Comparison of ENCODE assay signal across 8 cellular contexts in genomic region chr5:44952376-44952775, GRCh38.
DNase-seq lines count a peak whose midpoint lies in the region; ATAC-seq and TF ChIP-seq lines count a peak whose summit lies in the region.

No MANE protein-coding gene starts in this region.

- no peaks in the 10 kb centered on the region for H3K9me2 ChIP-seq in GM23338 (ENCODE audit: insufficient read depth)

- no peak overlapping the region for H3K4me2 ChIP-seq in GM23338

- no peaks in the 10 kb centered on the region for H4K20me1 ChIP-seq in GM23338 (replicated peaks; ENCODE audit: insufficient read depth)

- no peaks in the 10 kb centered on the region for H3K79me2 ChIP-seq in GM23338 (replicated peaks; ENCODE audit: insufficient read depth)

- H3K27ac ChIP-seq in GM23338 (ENCODE audit: low read depth) (no peak overlapping the region), SJCRH30 (no peak overlapping the region), gastroesophageal sphincter (no peak overlapping the region)

- H3K36me3 ChIP-seq in GM23338 (ENCODE audit: insufficient read depth) (no peaks in the 10 kb centered on the region), SJCRH30 (no peaks in the 10 kb centered on the region), gastroesophageal sphincter (no peaks in the 10 kb centered on the region)

- peak; percentile 37 for ATAC-seq in activated CD8-positive, alpha-beta T cell treated with anti-CD3 and anti-CD28 coated beads for 36 hours
- no peak for ATAC-seq in activated CD8-positive, alpha-beta T cell treated with anti-CD3 and anti-CD28 coated beads, Interleukin-2, amount 10 ng/mL, durations not matched to agents 7 days and 5 days
- peak; percentile 48 for ATAC-seq in GM23338
- ATAC-seq in gastroesophageal sphincter = no peak

- POLR2A ChIA-PET in activated CD8-positive, alpha-beta T cell treated with anti-CD3 and anti-CD28 coated beads for 36 hours (lab: Charles Lee) = no interaction called here
- POLR2A ChIA-PET in activated CD8-positive, alpha-beta T cell treated with anti-CD3 and anti-CD28 coated beads, Interleukin-2, amount 10 ng/mL, durations not matched to agents 7 days and 5 days (lab: Charles Lee) = no interaction called here

- in situ Hi-C loops in KBM-7 (cut with MboI; ENCODE audit: low pct_unique_long_range_greater_than_20kb, low sequenced_read_pairs) = no loop called here

- no peaks in the 10 kb centered on the region for H3K9me3 Mint-ChIP-seq in activated CD8-positive, alpha-beta T cell treated with anti-CD3 and anti-CD28 coated beads for 36 hours
- H3K9me3 Mint-ChIP-seq in activated CD8-positive, alpha-beta T cell treated with anti-CD3 and anti-CD28 coated beads, Interleukin-2, amount 10 ng/mL, durations not matched to agents 7 days and 5 days (ENCODE audit: insufficient read depth) = no peaks in the 10 kb centered on the region
- no peaks in the 10 kb centered on the region for H3K9me3 Mint-ChIP-seq in GM23338

- no peak overlapping the region for H3K4me3 Mint-ChIP-seq in activated CD8-positive, alpha-beta T cell treated with anti-CD3 and anti-CD28 coated beads for 36 hours
- H3K4me3 Mint-ChIP-seq in activated CD8-positive, alpha-beta T cell treated with anti-CD3 and anti-CD28 coated beads, Interleukin-2, amount 10 ng/mL, durations not matched to agents 7 days and 5 days = no peak overlapping the region
- H3K4me3 Mint-ChIP-seq in GM23338 = no peak overlapping the region

- no peak overlapping the region for H3K4me3 ChIP-seq in GM23338
- no peak overlapping the region for H3K4me3 ChIP-seq in SJCRH30
- no peak overlapping the region for H3K4me3 ChIP-seq in gastroesophageal sphincter

- no peak overlapping the region for H2AFZ ChIP-seq in GM23338

- no peaks in the 10 kb centered on the region for H3K4me1 Mint-ChIP-seq in activated CD8-positive, alpha-beta T cell treated with anti-CD3 and anti-CD28 coated beads for 36 hours (ENCODE audit: low read depth)
- H3K4me1 Mint-ChIP-seq in activated CD8-positive, alpha-beta T cell treated with anti-CD3 and anti-CD28 coated beads, Interleukin-2, amount 10 ng/mL, durations not matched to agents 7 days and 5 days (ENCODE audit: low read depth) = no peaks in the 10 kb centered on the region
- peaks cover 3% of the 10 kb centered on the region; the same call in 1 of the 3 replicates for H3K4me1 Mint-ChIP-seq in GM23338

- no peaks in the 10 kb centered on the region for H3K4me1 ChIP-seq in GM23338 (ENCODE audit: insufficient read depth)
- no peaks in the 10 kb centered on the region for H3K4me1 ChIP-seq in SJCRH30
- H3K4me1 ChIP-seq in gastroesophageal sphincter = no peaks in the 10 kb centered on the region

- H3K9me3 ChIP-seq in SJCRH30 (replicated peaks) (no peaks in the 10 kb centered on the region), gastroesophageal sphincter (no peaks in the 10 kb centered on the region)

- no peaks in the 10 kb centered on the region for H3K36me3 Mint-ChIP-seq in activated CD8-positive, alpha-beta T cell treated with anti-CD3 and anti-CD28 coated beads for 36 hours (ENCODE audit: low read depth)
- no peaks in the 10 kb centered on the region for H3K36me3 Mint-ChIP-seq in activated CD8-positive, alpha-beta T cell treated with anti-CD3 and anti-CD28 coated beads, Interleukin-2, amount 10 ng/mL, durations not matched to agents 7 days and 5 days (ENCODE audit: low read depth)
- no peaks in the 10 kb centered on the region; the same call in 2 of the 3 replicates for H3K36me3 Mint-ChIP-seq in GM23338 (ENCODE audit: low read depth)

- no peaks in the 10 kb centered on the region for H3K27me3 Mint-ChIP-seq in activated CD8-positive, alpha-beta T cell treated with anti-CD3 and anti-CD28 coated beads for 36 hours
- H3K27me3 Mint-ChIP-seq in activated CD8-positive, alpha-beta T cell treated with anti-CD3 and anti-CD28 coated beads, Interleukin-2, amount 10 ng/mL, durations not matched to agents 7 days and 5 days (ENCODE audit: low read depth) = no peaks in the 10 kb centered on the region
- no peaks in the 10 kb centered on the region for H3K27me3 Mint-ChIP-seq in GM23338 (ENCODE audit: insufficient read depth, low read depth, poor library complexity)

- no peak overlapping the region for H3K27ac Mint-ChIP-seq in activated CD8-positive, alpha-beta T cell treated with anti-CD3 and anti-CD28 coated beads for 36 hours
- H3K27ac Mint-ChIP-seq in activated CD8-positive, alpha-beta T cell treated with anti-CD3 and anti-CD28 coated beads, Interleukin-2, amount 10 ng/mL, durations not matched to agents 7 days and 5 days = no peak overlapping the region
- no peak overlapping the region for H3K27ac Mint-ChIP-seq in GM23338

- no peaks in the 10 kb centered on the region for H3F3A ChIP-seq in GM23338 (replicated peaks; ENCODE audit: low read depth)

- DNase-seq in activated CD8-positive, alpha-beta T cell treated with anti-CD3 and anti-CD28 coated beads for 36 hours = no peak
- DNase-seq in activated CD8-positive, alpha-beta T cell treated with anti-CD3 and anti-CD28 coated beads, Interleukin-2, amount 10 ng/mL, durations not matched to agents 7 days and 5 days = no peak
- peak; percentile 67 for DNase-seq in GM23338 (ENCODE audit: low spot score)
- peak; percentile 88 for DNase-seq in KBM-7
- DNase-seq in SJCRH30 = peak; percentile 13 to 66
- no peak for DNase-seq in amniotic stem cell (lab: John Stamatoyannopoulos, UW)
- no peak for DNase-seq in NCI-H187 treated with DMSO at 0.1 percent for 48 hours (lab: John Stamatoyannopoulos, UW)

- TF ChIP-seq POLR2A in gastroesophageal sphincter (IDR thresholded peaks at IDR 0.05) = no peak

- CTCF ChIA-PET in activated CD8-positive, alpha-beta T cell treated with anti-CD3 and anti-CD28 coated beads for 36 hours (lab: Charles Lee) = interaction anchor here (1.3 kb wide), 1 partner anchor 14 kb away, joined by 4 read pairs; no protein-coding TSS in a partner anchor
- CTCF ChIA-PET in activated CD8-positive, alpha-beta T cell treated with anti-CD3 and anti-CD28 coated beads, Interleukin-2, amount 10 ng/mL, durations not matched to agents 7 days and 5 days (lab: Charles Lee) = no interaction called here

- TF ChIP-seq CTCF in activated CD8-positive, alpha-beta T cell treated with anti-CD3 and anti-CD28 coated beads for 36 hours (IDR thresholded peaks at IDR 0.05) = peak; percentile 34
- TF ChIP-seq CTCF in GM23338 (conservative IDR thresholded peaks at IDR 0.05; ENCODE audit: low read depth in 2 of 2) (peak; percentile 73 to 86), gastroesophageal sphincter (IDR thresholded peaks at IDR 0.05) (peak in 3 of 4 experiments; percentile 26 to 39 (median 31))

- no peak for TF ChIP-seq EP300 in gastroesophageal sphincter (IDR thresholded peaks at IDR 0.05)

- 7 to 18% methylated on average over 1 of the region's 1 CpG for WGBS in gastroesophageal sphincter (ENCODE audit: low coverage in 1 of 2), 2 donors

- intact Hi-C loops in activated CD8-positive, alpha-beta T cell treated with anti-CD3 and anti-CD28 coated beads for 36 hours (cut with micrococcal nuclease) = no loop called here

- H3K27me3 ChIP-seq in GM23338 (ENCODE audit: insufficient read depth) (no peaks in the 10 kb centered on the region), SJCRH30 (no peaks in the 10 kb centered on the region; the same call in 1 of the 2 replicates), gastroesophageal sphincter (no peaks in the 10 kb centered on the region)

TF ChIP-seq in GM23338, 12 proteins besides CTCF, POLR2A, EP300 and RAD21 (continues in another document):
- TF ChIP-seq ZNF331 (CRISPR knock-in tag; IDR thresholded peaks at IDR 0.05; ENCODE audit: low read depth) (no peak), EZH2 (IDR thresholded peaks at IDR 0.05; ENCODE audit: low read depth, unreplicated experiment) (no peak), ZNF114 (CRISPR knock-in tag; IDR thresholded peaks at IDR 0.05) (no peak), POLR2AphosphoS5 (IDR thresholded peaks at IDR 0.05; ENCODE audit: low read depth) (no peak), NANOG (IDR thresholded peaks at IDR 0.05; ENCODE audit: borderline replicate concordance) (no peak), CREB1 (CRISPR knock-in tag; IDR thresholded peaks at IDR 0.05; ENCODE audit: low read depth) (no peak), REST (IDR thresholded peaks at IDR 0.05; ENCODE audit: unreplicated experiment) (no peak), JUNB (IDR thresholded peaks at IDR 0.05; ENCODE audit: unreplicated experiment) (no peak), EZH2phosphoT487 (IDR thresholded peaks at IDR 0.05; ENCODE audit: unreplicated experiment) (no peak)
- TF ChIP-seq, protein P1, sequence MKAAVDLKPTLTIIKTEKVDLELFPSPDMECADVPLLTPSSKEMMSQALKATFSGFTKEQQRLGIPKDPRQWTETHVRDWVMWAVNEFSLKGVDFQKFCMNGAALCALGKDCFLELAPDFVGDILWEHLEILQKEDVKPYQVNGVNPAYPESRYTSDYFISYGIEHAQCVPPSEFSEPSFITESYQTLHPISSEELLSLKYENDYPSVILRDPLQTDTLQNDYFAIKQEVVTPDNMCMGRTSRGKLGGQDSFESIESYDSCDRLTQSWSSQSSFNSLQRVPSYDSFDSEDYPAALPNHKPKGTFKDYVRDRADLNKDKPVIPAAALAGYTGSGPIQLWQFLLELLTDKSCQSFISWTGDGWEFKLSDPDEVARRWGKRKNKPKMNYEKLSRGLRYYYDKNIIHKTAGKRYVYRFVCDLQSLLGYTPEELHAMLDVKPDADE (IDR thresholded peaks at IDR 0.05) = no peak

Comparison
In these comparisons a context has a peak if more than half of its experiments do, and no peak if none do; other contexts are left out.
1. ATAC-seq: peak in activated CD8-positive, alpha-beta T cell treated with anti-CD3 and anti-CD28 coated beads for 36 hours (single experiment) and GM23338 (single experiment); none in activated CD8-positive, alpha-beta T cell treated with anti-CD3 and anti-CD28 coated beads, Interleukin-2, amount 10 ng/mL, durations not matched to agents 7 days and 5 days (single experiment) and gastroesophageal sphincter (single experiment).
2. DNase-seq: peak in GM23338 (single experiment), KBM-7 (single experiment) and SJCRH30 (2 of 2); none in activated CD8-positive, alpha-beta T cell treated with anti-CD3 and anti-CD28 coated beads for 36 hours (single experiment), activated CD8-positive, alpha-beta T cell treated with anti-CD3 and anti-CD28 coated beads, Interleukin-2, amount 10 ng/mL, durations not matched to agents 7 days and 5 days (single experiment), amniotic stem cell (single experiment) and NCI-H187 treated with DMSO at 0.1 percent for 48 hours (single experiment).
3. Peak in every context shown above with its lines, with median percentiles within 50 percentile points of each other: CTCF ChIP-seq.